In genomic region chr5:80438739-80439138, GRCh38 we compare ENCODE assay signal across 23 cellular contexts.
"Had no signal": no experiment of that assay in that cellular context is flagged by ENCODE, and none has a peak within 500 bp of the region (broad histone marks: within the 10 kb centered on the region; RNA-seq: fewer than 3 reads in every experiment).

No MANE protein-coding gene starts in this region.

- H3K27ac ChIP-seq: coronary artery, epithelial cell of prostate, esophagus squamous epithelium, gastrocnemius medialis, heart right ventricle, lower lobe of right lung had no signal

- H3K4me3 ChIP-seq: coronary artery, esophagus squamous epithelium, gastrocnemius medialis, heart right ventricle, lower lobe of right lung, mucosa of descending colon had no signal

- H3K4me1 ChIP-seq: esophagus squamous epithelium, gastrocnemius medialis, heart right ventricle, lower lobe of right lung had no signal

- H3K9me3 ChIP-seq: esophagus squamous epithelium, gastrocnemius medialis, heart right ventricle, lower lobe of right lung, mucosa of descending colon had no signal

- ATAC-seq: effector memory CD8-positive, alpha-beta T cell; esophagus mucosa; gastrocnemius medialis; heart right ventricle; left cardiac atrium; left ventricle myocardium superior; mucosa of descending colon had no signal

- DNase-seq: effector CD8-positive, alpha-beta T cell; effector memory CD8-positive, alpha-beta T cell; endodermal cell; erythroblast; esophagus squamous epithelium; foreskin fibroblast; foreskin melanocyte; gastrocnemius medialis; glutamatergic neuron; head of caudate nucleus; heart right ventricle; hippocampal formation; left cardiac atrium; left ventricle myocardium superior; lower lobe of right lung; mesenchymal stem cell; mucosa of descending colon; naive B cell had no signal

- H3K27me3 ChIP-seq: esophagus squamous epithelium, gastrocnemius medialis, heart right ventricle had no signal

- FAIRE-seq: islet of Langerhans, keratinocyte had no signal
